Comparison of ENCODE assay signal across 8 cellular contexts in the genomic region with DNA sequence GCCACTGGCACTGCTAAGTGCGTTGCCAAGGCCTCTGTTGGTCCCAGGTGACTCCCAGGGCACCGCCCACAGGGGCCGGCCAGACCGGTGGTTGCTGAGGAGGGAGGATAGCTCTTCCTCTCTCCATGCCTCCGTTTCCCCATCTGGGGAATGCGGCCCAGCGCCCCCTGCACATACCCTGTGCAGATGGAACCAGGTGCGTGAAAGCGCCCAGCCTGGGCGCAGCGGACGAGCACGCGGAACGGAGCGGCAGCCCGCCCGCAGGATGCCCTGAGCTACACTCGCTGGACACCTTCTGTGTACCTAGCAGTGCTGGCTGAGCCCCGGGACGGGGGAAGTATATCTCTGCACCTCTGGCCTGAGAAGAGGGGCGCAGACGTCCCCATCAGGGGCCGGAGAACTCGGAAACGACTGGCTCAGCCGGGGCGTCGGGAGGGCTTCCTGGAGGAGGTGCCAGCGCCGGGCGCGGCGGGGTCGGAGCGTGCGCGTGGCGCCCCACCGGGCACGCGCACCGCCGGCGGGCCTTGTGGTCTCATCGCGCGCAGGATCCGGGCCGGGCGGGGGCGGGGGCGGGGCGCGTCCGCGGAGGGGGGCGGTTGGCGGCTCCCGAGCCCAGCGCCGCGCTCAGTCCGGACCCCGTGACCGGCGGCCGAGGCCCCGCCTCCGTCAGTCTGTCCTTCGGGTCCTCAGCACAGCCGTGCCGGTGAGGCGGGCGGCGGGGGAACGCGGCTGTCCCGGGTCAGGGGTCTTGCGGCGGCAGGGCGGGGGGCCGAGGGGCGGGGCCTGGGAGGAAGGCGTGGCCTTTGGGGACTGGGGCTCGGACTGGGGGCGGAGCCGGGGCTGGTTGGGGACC. TPM values are rescaled to one million over a fixed set of nuclear protein-coding genes. Genes with fewer than 3 reads are reported as not detected.
DNase-seq lines count a peak whose midpoint lies in the region; ATAC-seq, FAIRE-seq and TF ChIP-seq lines count a peak whose summit lies in the region.

CCDC78 (minus strand) TSS at position 6 of the 853 bp plus-strand sequence. CDS start 76 bp downstream, outside the sequence.
A gene with protein sequence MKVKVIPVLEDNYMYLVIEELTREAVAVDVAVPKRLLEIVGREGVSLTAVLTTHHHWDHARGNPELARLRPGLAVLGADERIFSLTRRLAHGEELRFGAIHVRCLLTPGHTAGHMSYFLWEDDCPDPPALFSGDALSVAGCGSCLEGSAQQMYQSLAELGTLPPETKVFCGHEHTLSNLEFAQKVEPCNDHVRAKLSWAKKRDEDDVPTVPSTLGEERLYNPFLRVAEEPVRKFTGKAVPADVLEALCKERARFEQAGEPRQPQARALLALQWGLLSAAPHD (plus strand): TSS at position 669 of the 853 bp plus-strand sequence. CDS start 404 bp downstream, outside the sequence.

- no TSS peak for BruUV-seq in OCI-LY7 (replicated peaks; lab: Mats Ljungman, UMichigan)

- H3K4me3 ChIP-seq in OCI-LY7 (ENCODE audit: low read depth, low read length, poor library complexity, severe bottlenecking) = peak within 1 kb of the TSS; percentile 86
- peak within 1 kb of the TSS; percentile 72 for H3K4me3 ChIP-seq in osteoblast (ENCODE audit: insufficient read depth, low read length)
- no peak within 1 kb of the TSS for H3K4me3 ChIP-seq in aorta (ENCODE audit: low read length in 2 of 2)

- H3K9me2 ChIP-seq in OCI-LY7 (ENCODE audit: insufficient read depth, low read length) = no peaks in the 10 kb centered on the region

- ATAC-seq in aorta (ENCODE audit: low FRiP score) = no peak
- no peak for ATAC-seq in GM21576 (IDR thresholded peaks at IDR 0.05; ENCODE audit: unreplicated experiment)

- 1 to 2% methylated on average over 58 to 88 of the region's 88 CpGs for WGBS in aorta, 2 donors

- H3K9me3 ChIP-seq in OCI-LY7 (ENCODE audit: low read length) = no peaks in the 10 kb centered on the region
- no peaks in the 10 kb centered on the region for H3K9me3 ChIP-seq in osteoblast (ENCODE audit: low read depth, low read length)
- H3K9me3 ChIP-seq in aorta (ENCODE audit: control insufficient read depth, low read length) = no peaks in the 10 kb centered on the region

- CTCF ChIA-PET in OCI-LY7 (lab: Charles Lee; ENCODE audit: unreplicated experiment) = no interaction called here

- DNase-seq in AG08396 (ENCODE audit: low spot score) (peak; percentile 75), GM19239 (ENCODE audit: insufficient read length, low spot score) (peak; percentile 90), OCI-LY7 (ENCODE audit: low spot score) (peak; percentile 78), activated gamma-delta T cell treated with Interleukin-2 at 50 U/mL for 16 hours (peak; percentile 63), glomerular visceral epithelial cell (ENCODE audit: extremely low spot score) (peak; percentile 43), osteoblast (ENCODE audit: insufficient read length, low spot score, missing footprints) (peak; percentile 95), aorta (peak; percentile 68 to 87)

- H3K4me2 ChIP-seq in OCI-LY7 (ENCODE audit: low read length) (peak within 1 kb of the TSS; percentile 100), osteoblast (ENCODE audit: insufficient read depth, low read length) (peak within 1 kb of the TSS; percentile 80)

- peak within 1 kb of the TSS; percentile 39; the same call in 1 of the 2 replicates for H2AFZ ChIP-seq in OCI-LY7 (ENCODE audit: low read length)
- peak within 1 kb of the TSS; percentile 22 for H2AFZ ChIP-seq in osteoblast (ENCODE audit: low read length)

- TF ChIP-seq CTCF in OCI-LY7 (conservative IDR thresholded peaks at IDR 0.05; ENCODE audit: low read length) (no peak), osteoblast (IDR thresholded peaks at IDR 0.05; ENCODE audit: extremely low read depth, low read depth, low read length) (no peak)

- peak within 1 kb of the TSS; percentile 71 for H3K27ac ChIP-seq in OCI-LY7 (ENCODE audit: low read depth, low read length, poor library complexity, severe bottlenecking)
- H3K27ac ChIP-seq in osteoblast (ENCODE audit: low read depth, low read length) = no peak within 1 kb of the TSS
- no peak within 1 kb of the TSS for H3K27ac ChIP-seq in aorta (ENCODE audit: low read depth in 1 of 2, low read length in 2 of 2)

- H3K36me3 ChIP-seq in OCI-LY7 (ENCODE audit: insufficient read depth, low read length) (peaks cover 33% of the 10 kb centered on the region; the same call in 1 of the 2 replicates), osteoblast (ENCODE audit: insufficient read depth, low read length) (no peaks in the 10 kb centered on the region), aorta (ENCODE audit: control insufficient read depth in 1 of 2, insufficient read depth in 2 of 2, low read length in 1 of 2) (no peaks in the 10 kb centered on the region)

- H3K79me2 ChIP-seq in OCI-LY7 (ENCODE audit: insufficient read depth, low read depth, low read length) = no peaks in the 10 kb centered on the region
- H3K79me2 ChIP-seq in osteoblast (ENCODE audit: insufficient read depth, low read length) = no peaks in the 10 kb centered on the region

- FAIRE-seq in GM19239 (lab: Jason Lieb, UNC) = peak; percentile 48

- H4K20me1 ChIP-seq in OCI-LY7 (ENCODE audit: insufficient read depth, low read length) = no peaks in the 10 kb centered on the region
- peaks cover 7% of the 10 kb centered on the region for H4K20me1 ChIP-seq in osteoblast (ENCODE audit: insufficient read depth, low read length)

- H3K4me1 ChIP-seq in OCI-LY7 (ENCODE audit: insufficient read depth, low read length, poor library complexity, severe bottlenecking) (peaks cover 45% of the 10 kb centered on the region), osteoblast (ENCODE audit: insufficient read depth, low read length) (peaks cover 5% of the 10 kb centered on the region), aorta (ENCODE audit: control insufficient read depth in 1 of 2, insufficient read depth in 2 of 2, low read length in 2 of 2) (no peaks in the 10 kb centered on the region)

- intact Hi-C loops in OCI-LY7 (cut with micrococcal nuclease; ENCODE audit: unreplicated experiment) (no loop called here), aorta (cut with DNase I) (no loop called here)

- H3K27me3 ChIP-seq in osteoblast (ENCODE audit: insufficient read depth, low read length) = no peaks in the 10 kb centered on the region
- no peaks in the 10 kb centered on the region for H3K27me3 ChIP-seq in aorta (ENCODE audit: control insufficient read depth in 1 of 2, insufficient read depth in 2 of 2, low read length in 1 of 2)

- POLR2A ChIA-PET in OCI-LY7 (lab: Charles Lee) = interaction anchor here (1.7 kb wide), 1 partner anchor 10 kb away, joined by 6 read pairs; no protein-coding TSS in a partner anchor

RNA-seq across cellular contexts. Expression of gene CCDC78, which starts in this region (rescaled TPM):
- total RNA-seq in OCI-LY7 (2014; rRNA removed; shearing (Covaris generic)) = 25.8 and 35.9 TPM in 2 replicates
- total RNA-seq in OCI-LY7 (2022) = 52.6 and 57.9 TPM in 2 replicates
- total RNA-seq in osteoblast = 2.1 and 2.2 TPM in 2 replicates
- 1 to 10 TPM in 1 of 2 donors, under 1 TPM in 1; 0.39 to 1.7 TPM for total RNA-seq in aorta
- polyA plus RNA-seq in aorta = under 1 TPM in 1 of 2 donors, not detected in 1; 0.97 TPM

RNA-seq across cellular contexts. Expression of the second gene that starts in this region (rescaled TPM):
- total RNA-seq in OCI-LY7 (2014; rRNA removed; shearing (Covaris generic)) = 28.1 and 30.8 TPM in 2 replicates
- total RNA-seq in OCI-LY7 (2022) (56.3 and 57.9 TPM in 2 replicates), osteoblast (12.7 and 16.3 TPM in 2 replicates), aorta (1 to 10 TPM; 2.4 to 3.8 TPM)
- 10 to 100 TPM in 1 of 2 donors, 1 to 10 TPM in 1; 2.8 to 22.5 TPM for polyA plus RNA-seq in aorta

Comparison
In these comparisons a context has a peak if more than half of its experiments do, and no peak if none do; other contexts are left out.
1. DNase-seq: peak in every context shown above with its lines; median percentile 95 in osteoblast; 90 in GM19239; 78 in OCI-LY7; 78 in aorta; 75 in AG08396; 63 in activated gamma-delta T cell treated with Interleukin-2 at 50 U/mL for 16 hours; 43 in glomerular visceral epithelial cell.
2. H3K4me3 ChIP-seq: peak in OCI-LY7 (single experiment) and osteoblast (single experiment); none in aorta (0 of 2).